Comparison of ENCODE assay signal across 11 cellular contexts in the genomic region with DNA sequence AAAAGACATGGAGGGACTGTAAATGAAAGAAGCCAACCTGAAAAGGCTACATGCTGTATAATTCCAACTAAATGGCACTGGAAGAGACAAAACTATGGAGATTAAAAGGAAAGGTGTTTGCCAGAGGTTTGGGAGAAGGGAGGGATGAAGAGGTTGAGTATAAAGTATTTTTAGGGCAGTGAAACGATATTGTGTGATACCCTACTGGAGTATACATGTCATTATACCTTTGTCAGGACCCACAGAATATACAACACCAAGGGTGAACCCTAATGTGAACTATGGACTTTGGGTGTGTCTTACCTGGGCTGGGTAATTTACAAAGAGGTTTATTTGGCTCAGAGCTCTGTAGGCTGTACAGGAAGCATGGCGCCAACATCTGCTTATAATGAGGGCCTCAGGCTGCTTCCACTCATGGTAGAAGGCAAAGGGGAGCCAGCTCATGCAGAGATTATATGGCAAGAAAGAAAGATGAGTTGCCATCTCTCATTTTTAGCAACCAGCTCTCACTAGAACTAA.
DNase-seq lines count a peak whose midpoint lies in the region; ATAC-seq and TF ChIP-seq lines count a peak whose summit lies in the region.
"Had no signal": no experiment of that assay in that cellular context is flagged by ENCODE, and none has a peak within 500 bp of the region (broad histone marks: within the 10 kb centered on the region; RNA-seq: fewer than 3 reads in every experiment).

No MANE protein-coding gene starts in this region.

- peaks cover 8% of the 10 kb centered on the region for H3K9me3 Mint-ChIP-seq in stimulated activated naive CD8-positive, alpha-beta T cell treated with anti-CD3 and anti-CD28 coated beads, Interleukin-15, Interleukin-2, amounts not matched to agents 100 ng/mL and 50 ng/mL, for 24 hours
- H3K9me3 Mint-ChIP-seq in effector memory CD8-positive, alpha-beta T cell, result peaks cover 0 to 2% of the 10 kb centered on the region in 2 donors
- H3K9me3 Mint-ChIP-seq: activated B cell treated with CpG ODN at 0.5 μM for 24 hours had no signal

- no peak overlapping the region for H3K9ac ChIP-seq in OCI-LY3 (ENCODE audit: low read length)

- H3K27me3 Mint-ChIP-seq in stimulated activated naive CD8-positive, alpha-beta T cell treated with anti-CD3 and anti-CD28 coated beads, Interleukin-15, Interleukin-2, amounts not matched to agents 100 ng/mL and 50 ng/mL, for 24 hours, result no peaks in the 10 kb centered on the region
- H3K27me3 Mint-ChIP-seq in effector memory CD8-positive, alpha-beta T cell, result no peaks in the 10 kb centered on the region

- H2AFZ ChIP-seq in OCI-LY3 (ENCODE audit: low read depth, low read length), result peak overlapping the region; percentile 58; the same call in 1 of the 2 replicates

- TF ChIP-seq CTCF in OCI-LY3 (IDR thresholded peaks at IDR 0.05; ENCODE audit: low read depth, low read length), result no peak

- no peaks in the 10 kb centered on the region for H4K20me1 ChIP-seq in OCI-LY3 (ENCODE audit: insufficient read depth, low read length)

- no peak overlapping the region for H3K4me3 ChIP-seq in OCI-LY3 (ENCODE audit: low read length)
- H3K4me3 ChIP-seq: heart left ventricle, uterus had no signal

- no peak for ATAC-seq in stimulated activated naive CD8-positive, alpha-beta T cell treated with anti-CD3 and anti-CD28 coated beads, Interleukin-15, Interleukin-2, amounts not matched to agents 100 U/mL and 50 U/mL, for 24 hours
- no peak for ATAC-seq in effector memory CD8-positive, alpha-beta T cell (replicated peaks)
- ATAC-seq: heart left ventricle had no signal

- peak overlapping the region; percentile 80 for H3K4me3 Mint-ChIP-seq in stimulated activated naive CD8-positive, alpha-beta T cell treated with anti-CD3 and anti-CD28 coated beads, Interleukin-15, Interleukin-2, amounts not matched to agents 100 ng/mL and 50 ng/mL, for 24 hours
- H3K4me3 Mint-ChIP-seq in effector memory CD8-positive, alpha-beta T cell, result no peak overlapping the region
- H3K4me3 Mint-ChIP-seq: activated B cell treated with CpG ODN at 0.5 μM for 24 hours had no signal

- H3K27ac Mint-ChIP-seq in stimulated activated naive CD8-positive, alpha-beta T cell treated with anti-CD3 and anti-CD28 coated beads, Interleukin-15, Interleukin-2, amounts not matched to agents 100 ng/mL and 50 ng/mL, for 24 hours, result peak overlapping the region; percentile 96
- peak overlapping the region; percentile 1 to 75 for H3K27ac Mint-ChIP-seq in effector memory CD8-positive, alpha-beta T cell
- H3K27ac Mint-ChIP-seq: activated B cell treated with CpG ODN at 0.5 μM for 24 hours had no signal

- DNase-seq in stimulated activated naive CD8-positive, alpha-beta T cell treated with anti-CD3 and anti-CD28 coated beads, Interleukin-15, Interleukin-2, amounts not matched to agents 100 U/mL and 50 U/mL, for 24 hours, result no peak
- no peak for DNase-seq in effector memory CD8-positive, alpha-beta T cell
- no peak for DNase-seq in amygdala (lab: John Stamatoyannopoulos, UW)
- no peak for DNase-seq in activated gamma-delta T cell treated with Interleukin-2 at 50 U/mL for 16 hours
- DNase-seq in dermis blood vessel endothelial cell, result no peak
- no peak for DNase-seq in NCI-H526 (lab: John Stamatoyannopoulos, UW)
- DNase-seq: activated B cell treated with CpG ODN at 0.5 μM for 24 hours, heart left ventricle, uterus had no signal

- H3K4me2 ChIP-seq in OCI-LY3 (ENCODE audit: low read length), result peak overlapping the region; percentile 35; the same call in 1 of the 2 replicates

- H3K4me1 ChIP-seq in OCI-LY3 (ENCODE audit: low read length), result peaks cover 17% of the 10 kb centered on the region
- H3K4me1 ChIP-seq: uterus had no signal

- H3K79me2 ChIP-seq in OCI-LY3 (ENCODE audit: low read length), result no peaks in the 10 kb centered on the region

- H3K27me3 ChIP-seq in OCI-LY3 (ENCODE audit: low read depth, low read length), result no peaks in the 10 kb centered on the region
- H3K27me3 ChIP-seq: heart left ventricle, uterus had no signal

- H3K36me3 ChIP-seq in OCI-LY3 (replicated peaks; ENCODE audit: low read depth, low read length), result no peaks in the 10 kb centered on the region
- H3K36me3 ChIP-seq: heart left ventricle, uterus had no signal

- no peak overlapping the region for H3K27ac ChIP-seq in OCI-LY3 (ENCODE audit: low read length)
- H3K27ac ChIP-seq: heart left ventricle, uterus had no signal

- H3K36me3 Mint-ChIP-seq in stimulated activated naive CD8-positive, alpha-beta T cell treated with anti-CD3 and anti-CD28 coated beads, Interleukin-15, Interleukin-2, amounts not matched to agents 100 ng/mL and 50 ng/mL, for 24 hours (ENCODE audit: low read depth), result peaks cover 4% of the 10 kb centered on the region
- H3K36me3 Mint-ChIP-seq in effector memory CD8-positive, alpha-beta T cell (ENCODE audit: insufficient read depth), result peaks cover under 1% of the 10 kb centered on the region

- peaks cover 70% of the 10 kb centered on the region for H3K4me1 Mint-ChIP-seq in stimulated activated naive CD8-positive, alpha-beta T cell treated with anti-CD3 and anti-CD28 coated beads, Interleukin-15, Interleukin-2, amounts not matched to agents 100 ng/mL and 50 ng/mL, for 24 hours (ENCODE audit: low read depth)
- peaks cover 11 to 12% of the 10 kb centered on the region in 2 donors for H3K4me1 Mint-ChIP-seq in effector memory CD8-positive, alpha-beta T cell (ENCODE audit: low read depth in 2 of 2)
- H3K4me1 Mint-ChIP-seq: activated B cell treated with CpG ODN at 0.5 μM for 24 hours had no signal

- H3K9me3 ChIP-seq in OCI-LY3 (ENCODE audit: insufficient read depth, low read length), result no peaks in the 10 kb centered on the region
- H3K9me3 ChIP-seq: heart left ventricle, uterus had no signal
